In the genomic region with DNA sequence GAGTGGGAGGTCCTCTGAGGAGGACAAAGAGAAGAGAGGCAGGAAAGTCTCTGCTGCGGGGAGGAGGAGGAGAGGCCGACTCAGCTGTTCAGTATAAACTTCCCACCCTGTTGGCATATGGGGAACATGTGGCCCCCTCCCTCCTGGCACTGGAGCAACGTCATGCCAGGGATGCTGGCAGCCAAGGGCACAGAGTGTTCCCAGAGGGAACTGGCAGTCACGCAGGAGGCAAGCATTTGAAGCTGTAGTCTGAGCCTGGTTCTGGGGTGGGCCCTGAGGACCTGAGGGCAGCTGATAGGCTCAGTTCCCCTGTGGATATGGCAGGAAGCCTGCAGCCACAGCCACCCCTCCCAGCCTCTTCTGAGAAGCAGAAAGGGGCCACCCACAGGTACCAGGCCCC, we compare ENCODE assay signal across 2 cellular contexts.
TF ChIP-seq lines count a peak whose summit lies in the region.

No MANE protein-coding gene starts in this region.

TF ChIP-seq in SK-N-SH, 30 proteins besides CTCF, POLR2A, EP300 and RAD21:
- TF ChIP-seq MEF2A (IDR thresholded peaks at IDR 0.05; ENCODE audit: borderline replicate concordance, low read depth) (no peak), TAF1 (IDR thresholded peaks at IDR 0.05; ENCODE audit: borderline replicate concordance, low read depth, low read length) (no peak), MXI1 (IDR thresholded peaks at IDR 0.05; ENCODE audit: low read depth, low read length) (no peak)

TF ChIP-seq in SK-N-SH treated with all-trans-retinoic acid at 6 μM for 48 hours, 23 proteins besides CTCF, POLR2A, EP300 and RAD21:
- TF ChIP-seq ZC3H10 (CRISPR knock-in tag; IDR thresholded peaks at IDR 0.05) = no peak
- TF ChIP-seq, protein P1, sequence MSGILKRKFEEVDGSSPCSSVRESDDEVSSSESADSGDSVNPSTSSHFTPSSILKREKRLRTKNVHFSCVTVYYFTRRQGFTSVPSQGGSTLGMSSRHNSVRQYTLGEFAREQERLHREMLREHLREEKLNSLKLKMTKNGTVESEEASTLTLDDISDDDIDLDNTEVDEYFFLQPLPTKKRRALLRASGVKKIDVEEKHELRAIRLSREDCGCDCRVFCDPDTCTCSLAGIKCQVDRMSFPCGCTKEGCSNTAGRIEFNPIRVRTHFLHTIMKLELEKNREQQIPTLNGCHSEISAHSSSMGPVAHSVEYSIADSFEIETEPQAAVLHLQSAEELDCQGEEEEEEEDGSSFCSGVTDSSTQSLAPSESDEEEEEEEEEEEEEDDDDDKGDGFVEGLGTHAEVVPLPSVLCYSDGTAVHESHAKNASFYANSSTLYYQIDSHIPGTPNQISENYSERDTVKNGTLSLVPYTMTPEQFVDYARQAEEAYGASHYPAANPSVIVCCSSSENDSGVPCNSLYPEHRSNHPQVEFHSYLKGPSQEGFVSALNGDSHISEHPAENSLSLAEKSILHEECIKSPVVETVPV (CRISPR knock-in tag; IDR thresholded peaks at IDR 0.05) = no peak
TF ChIP-seq in SK-N-SH treated with all-trans-retinoic acid at 6 μM for 48 hours: peak in this region for 0.
